In the genomic region with DNA sequence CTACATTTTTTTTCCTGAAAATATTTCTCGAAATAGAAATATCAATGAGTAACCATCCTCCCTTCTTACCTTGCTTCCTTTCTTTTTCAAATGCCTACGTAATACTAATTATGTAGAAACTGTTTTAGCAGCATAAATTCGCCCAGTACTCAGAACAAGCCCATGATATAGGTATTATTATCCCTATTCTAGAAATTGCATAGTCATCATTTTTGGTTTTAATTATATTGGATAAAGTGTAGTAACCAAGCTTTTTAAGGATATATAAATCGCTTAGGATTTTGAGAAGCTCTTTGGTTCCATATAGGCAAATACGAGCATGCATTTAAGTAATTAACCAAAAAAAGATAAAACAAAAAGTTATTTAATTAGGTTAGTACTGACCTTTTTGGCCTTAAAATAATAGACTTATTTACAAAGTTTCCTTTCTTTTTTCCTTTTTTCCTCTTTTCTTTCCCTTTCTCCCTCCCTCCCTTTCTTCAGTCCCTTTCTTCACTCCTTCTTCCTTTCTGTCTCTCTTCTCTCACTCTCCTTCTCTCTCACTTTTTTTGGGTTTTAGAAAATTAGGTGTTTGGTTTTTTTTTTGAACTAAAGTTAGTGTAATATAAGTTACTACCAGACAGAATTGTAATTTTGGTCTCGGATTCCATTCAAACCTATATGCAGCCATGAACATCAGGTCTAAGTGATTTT, we compare ENCODE assay signal across 23 cellular contexts.
"Had no signal": no experiment of that assay in that cellular context is flagged by ENCODE, and none has a peak within 500 bp of the region (broad histone marks: within the 10 kb centered on the region; RNA-seq: fewer than 3 reads in every experiment).

No MANE protein-coding gene starts in this region.

- H3K36me3 ChIP-seq: esophagus muscularis mucosa, heart right ventricle, left lung, lower lobe of right lung had no signal

- DNase-seq: dermis blood vessel endothelial cell; dorsolateral prefrontal cortex; effector CD4-positive, alpha-beta T cell; effector memory CD4-positive, alpha-beta T cell; foreskin keratinocyte; glutamatergic neuron; head of caudate nucleus; heart right ventricle; hippocampal formation; left cardiac atrium; left lung; left ventricle myocardium superior; lower lobe of right lung; mesenchymal stem cell; mucosa of descending colon; naive B cell; naive thymus-derived CD8-positive, alpha-beta T cell had no signal

- H3K4me1 ChIP-seq: esophagus muscularis mucosa, heart right ventricle, left lung, lower lobe of right lung had no signal

- H3K9me3 ChIP-seq: esophagus muscularis mucosa, heart right ventricle, left lung, lower lobe of right lung, mucosa of descending colon had no signal

- H3K27ac Mint-ChIP-seq: mesothelial cell of epicardium; naive B cell; naive thymus-derived CD8-positive, alpha-beta T cell had no signal

- H3K4me3 ChIP-seq: coronary artery, dorsolateral prefrontal cortex, esophagus muscularis mucosa, heart right ventricle, left lung, lower lobe of right lung, mucosa of descending colon had no signal

- H3K36me3 Mint-ChIP-seq: mesothelial cell of epicardium; naive B cell; naive thymus-derived CD8-positive, alpha-beta T cell had no signal

- FAIRE-seq: endothelial cell of umbilical vein, islet of Langerhans, keratinocyte had no signal

- ATAC-seq: foreskin keratinocyte; heart right ventricle; left cardiac atrium; left lung; left ventricle myocardium superior; lower lobe of right lung; mucosa of descending colon; naive thymus-derived CD8-positive, alpha-beta T cell had no signal

- H3K4me1 Mint-ChIP-seq: naive B cell; naive thymus-derived CD8-positive, alpha-beta T cell had no signal

- H3K27me3 ChIP-seq: dorsolateral prefrontal cortex, esophagus muscularis mucosa, foreskin keratinocyte, heart right ventricle, left lung had no signal

- H3K27ac ChIP-seq: coronary artery, dorsolateral prefrontal cortex, esophagus muscularis mucosa, foreskin keratinocyte, heart right ventricle, left lung, lower lobe of right lung had no signal

- H3K9me3 Mint-ChIP-seq: mesothelial cell of epicardium had no signal

- H3K27me3 Mint-ChIP-seq: naive thymus-derived CD8-positive, alpha-beta T cell had no signal

- H3K4me3 Mint-ChIP-seq: mesothelial cell of epicardium; naive B cell; naive thymus-derived CD8-positive, alpha-beta T cell had no signal
